In genomic region chr2:131309833-131310232, GRCh38 we compare ENCODE assay signal across 1 cellular context. TPM values are rescaled to one million over a fixed set of nuclear protein-coding genes. Genes with fewer than 3 reads are reported as not detected.
"Had no signal": no experiment of that assay in that cellular context is flagged by ENCODE, and none has a peak within 500 bp of the region (broad histone marks: within the 10 kb centered on the region; RNA-seq: fewer than 3 reads in every experiment).

No MANE protein-coding gene starts in this region.

RNA-seq across cellular contexts. Expression of gene RAB6D, which starts 54.1 kb away (rescaled TPM):
- polyA plus RNA-seq: stomach had no signal
